In the genomic region with DNA sequence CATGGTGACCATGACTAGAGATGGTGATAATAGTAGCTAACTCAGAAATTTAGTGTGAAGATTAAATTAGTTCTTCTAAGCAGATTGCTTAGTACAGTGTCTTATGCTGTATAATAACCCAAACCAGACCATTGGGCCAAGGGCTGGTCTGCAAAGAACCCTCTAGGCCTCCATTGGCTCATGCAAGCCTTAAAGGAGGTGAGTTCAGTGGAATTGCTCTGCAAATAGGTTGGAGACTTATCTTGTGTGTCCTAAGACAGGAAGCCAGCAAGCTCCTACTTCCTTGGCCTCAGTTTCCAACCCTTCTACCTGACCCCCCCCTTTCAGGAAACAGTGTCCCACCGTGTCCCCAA, we compare ENCODE assay signal across 8 cellular contexts. TPM values are rescaled to one million over a fixed set of nuclear protein-coding genes. Genes with fewer than 3 reads are reported as not detected.
DNase-seq lines count a peak whose midpoint lies in the region; ATAC-seq, FAIRE-seq and TF ChIP-seq lines count a peak whose summit lies in the region.

No MANE protein-coding gene starts in this region.

- H3K36me3 ChIP-seq in WERI-Rb-1 (peaks cover 6% of the 10 kb centered on the region), small intestine (ENCODE audit: control insufficient read depth in 2 of 2, insufficient read depth in 2 of 2, low read length in 2 of 2) (no peaks in the 10 kb centered on the region)

- WGBS in small intestine, 3 donors, result 18 to 43% (median 42%) methylated on average over 1 of the region's 1 CpG

- peaks cover 2% of the 10 kb centered on the region for H3K27me3 Mint-ChIP-seq in HFFc6 (ENCODE audit: insufficient read depth)

- no peak for FAIRE-seq in small intestine (lab: Jason Lieb, UNC)
- no peak for FAIRE-seq in D721Med (lab: Jason Lieb, UNC)

- H3K27me3 ChIP-seq in WERI-Rb-1 (ENCODE audit: insufficient read depth, low read depth, severe bottlenecking) (no peaks in the 10 kb centered on the region), small intestine (ENCODE audit: control insufficient read depth in 2 of 2, insufficient read depth in 2 of 2, low read length in 2 of 2) (no peaks in the 10 kb centered on the region)

- peaks cover 63% of the 10 kb centered on the region for H3K4me1 Mint-ChIP-seq in HFFc6 (ENCODE audit: low read depth)

- H3K27ac ChIP-seq in WERI-Rb-1 (peak overlapping the region; percentile 96; the same call in 1 of the 2 replicates), small intestine (ENCODE audit: low read depth in 1 of 2, low read length in 1 of 2) (peak overlapping the region; percentile 99)

- H3K4me3 ChIP-seq in WERI-Rb-1 (ENCODE audit: low read depth, low read length) (no peak overlapping the region), fibroblast of the aortic adventitia (ENCODE audit: low read depth, low read length) (no peak overlapping the region), small intestine (ENCODE audit: low read depth in 1 of 2, low read length in 2 of 2) (no peak overlapping the region)

- no peak for TF ChIP-seq CTCF in HFFc6 (IDR thresholded peaks at IDR 0.05)
- TF ChIP-seq CTCF in WERI-Rb-1 (IDR thresholded peaks at IDR 0.05; ENCODE audit: low read depth, low read length), result no peak
- no peak for TF ChIP-seq CTCF in fibroblast of the aortic adventitia (IDR thresholded peaks at IDR 0.05; ENCODE audit: insufficient read depth, low read length)
- no peak for TF ChIP-seq CTCF in GM10266 (IDR thresholded peaks at IDR 0.05; ENCODE audit: control insufficient read depth, insufficient read depth, low read depth, missing control alignments)
- TF ChIP-seq CTCF in D721Med (IDR thresholded peaks at IDR 0.05; ENCODE audit: insufficient read depth, missing control alignments), result no peak

- peak overlapping the region; percentile 83 for H3K4me3 Mint-ChIP-seq in HFFc6

- H3K27ac Mint-ChIP-seq in HFFc6, result peak overlapping the region; percentile 97

- DNase-seq in HFFc6, result no peak
- DNase-seq in WERI-Rb-1, result no peak
- DNase-seq in fibroblast of the aortic adventitia (ENCODE audit: low read depth), result peak; percentile 42
- no peak for DNase-seq in small intestine
- DNase-seq in GM10266 (ENCODE audit: extremely low spot score), result no peak
- no peak for DNase-seq in NCI-H1436 (lab: John Stamatoyannopoulos, UW)
- DNase-seq in D721Med (ENCODE audit: insufficient read length, low spot score), result no peak

- no peak for ATAC-seq in GM18520 (IDR thresholded peaks at IDR 0.05; ENCODE audit: unreplicated experiment)

- peaks cover 17 to 28% of the 10 kb centered on the region in 2 donors for H3K4me1 ChIP-seq in small intestine (ENCODE audit: control insufficient read depth in 2 of 2, insufficient read depth in 1 of 2, low read depth in 1 of 2, low read length in 1 of 2)

- no peaks in the 10 kb centered on the region for H3K9me3 Mint-ChIP-seq in HFFc6

- H3K9me3 ChIP-seq in WERI-Rb-1 (ENCODE audit: severe bottlenecking) (no peaks in the 10 kb centered on the region), small intestine (ENCODE audit: control insufficient read depth, low read depth) (no peaks in the 10 kb centered on the region)

- H3K36me3 Mint-ChIP-seq in HFFc6 (ENCODE audit: low read depth), result peaks cover under 1% of the 10 kb centered on the region; the same call in 1 of the 2 replicates

RNA-seq across cellular contexts. Expression of a gene that starts 1.8 kb away (rescaled TPM):
- total RNA-seq in HFFc6 (2021; fragmentation: NEBNext Ultra II Directional; extraction: Animal tissue kit (Norgen Biotek cat#: 25700)), result 10 to 100 TPM; 50.0 to 60.1 (median 56.8) TPM
- total RNA-seq in fibroblast of the aortic adventitia (ENCODE audit: low replicate concordance), result 6.0 and 11.6 TPM in 2 replicates
- 10 to 100 TPM in 1 of 3 donors, 1 to 10 TPM in 2; 5.8 to 16.8 (median 9.2) TPM for polyA plus RNA-seq in small intestine
